9 cellular contexts compared by ENCODE assay signal in genomic region chr11:6608726-6609501, GRCh38. TPM values are rescaled to one million over a fixed set of nuclear protein-coding genes. Genes with fewer than 3 reads are reported as not detected.
DNase-seq lines count a peak whose midpoint lies in the region; ATAC-seq and TF ChIP-seq lines count a peak whose summit lies in the region.
"Had no signal": no experiment of that assay in that cellular context is flagged by ENCODE, and none has a peak within 500 bp of the region (broad histone marks: within the 10 kb centered on the region; RNA-seq: fewer than 3 reads in every experiment).

No MANE protein-coding gene starts in this region.

- H3K27ac ChIP-seq in CD8-positive, alpha-beta T cell (ENCODE audit: low read depth, low read length), result no peak overlapping the region
- H3K27ac ChIP-seq in HCT116 (ENCODE audit: low read depth, low read length) (no peak overlapping the region), endodermal cell (ENCODE audit: low read depth, low read length) (no peak overlapping the region), psoas muscle (peak overlapping the region; percentile 100)

- peaks cover 32% of the 10 kb centered on the region for H3K36me3 ChIP-seq in CD8-positive, alpha-beta T cell (ENCODE audit: insufficient read depth, low read length)
- peaks cover 21 to 42% of the 10 kb centered on the region in 2 experiments for H3K36me3 ChIP-seq in HCT116 (ENCODE audit: control insufficient read depth in 1 of 2, insufficient read depth in 2 of 2, low read length in 2 of 2)
- peaks cover 49% of the 10 kb centered on the region for H3K36me3 ChIP-seq in endodermal cell (ENCODE audit: control insufficient read depth, insufficient read depth, low read length)
- H3K36me3 ChIP-seq in psoas muscle (ENCODE audit: insufficient read depth in 1 of 2, low read depth in 1 of 2), result peaks cover 16 to 45% of the 10 kb centered on the region in 2 donors

- RAD21 ChIA-PET in HCT116 (lab: Charles Lee; ENCODE audit: low non-redundant PET in 1 of 2, low total read pairs in 2 of 2, uncharacterized antibody in 2 of 2, unreplicated experiment in 2 of 2), result no interaction called here

- H2AFZ ChIP-seq in HCT116 (ENCODE audit: low read depth, low read length, poor library complexity, severe bottlenecking), result no peak overlapping the region

- TF ChIP-seq POLR2A in HCT116 (IDR thresholded peaks at IDR 0.05; ENCODE audit: borderline replicate concordance, extremely low read depth, insufficient read depth, insufficient read length), result peak; percentile 19

- no peaks in the 10 kb centered on the region for H3K9me3 ChIP-seq in CD8-positive, alpha-beta T cell (ENCODE audit: low read length)
- H3K9me3 ChIP-seq in HCT116 (ENCODE audit: control insufficient read depth in 1 of 2, insufficient read depth in 1 of 2, low read depth in 1 of 2, low read length in 2 of 2) (no peaks in the 10 kb centered on the region), endodermal cell (ENCODE audit: control insufficient read depth, low read length) (no peaks in the 10 kb centered on the region), psoas muscle (no peaks in the 10 kb centered on the region)

- TF ChIP-seq CTCF in CD8-positive, alpha-beta T cell (IDR thresholded peaks at IDR 0.05), result no peak
- TF ChIP-seq CTCF in HCT116 (IDR thresholded peaks at IDR 0.05 in 2 of 3, conservative IDR thresholded peaks at IDR 0.05 in 1 of 3; ENCODE audit: borderline replicate concordance in 1 of 3, insufficient read depth in 1 of 3, low read depth in 2 of 3, low read length in 2 of 3) (no peak), endodermal cell (conservative IDR thresholded peaks at IDR 0.05) (no peak), psoas muscle (IDR thresholded peaks at IDR 0.05) (no peak)

- TF ChIP-seq RAD21 in HCT116 (IDR thresholded peaks at IDR 0.05; ENCODE audit: low read depth), result no peak

- WGBS in endodermal cell (ENCODE audit: insufficient coverage in 1 of 2, insufficient read length in 1 of 2), 2 experiments, result 94 to 96% methylated on average over 9 to 14 of the region's 14 CpGs
- 71 to 82% (median 73%) methylated on average over 14 of the region's 14 CpGs for WGBS in psoas muscle, 3 donors

- ATAC-seq in CD8-positive, alpha-beta T cell, result no peak
- ATAC-seq in HCT116 (no peak), psoas muscle (no peak), GM18502 (IDR thresholded peaks at IDR 0.05; ENCODE audit: poor library complexity, unreplicated experiment) (no peak), GM19351 (IDR thresholded peaks at IDR 0.05; ENCODE audit: unreplicated experiment) (no peak)

- CTCF ChIA-PET in CD8-positive, alpha-beta T cell (lab: Charles Lee), result interaction anchor here (0.9 to 6.5 kb wide), 4 partner anchors 10 to 148 kb away, joined by 3 to 67 read pairs (median 4); partner anchors contain the start of genes MRPL17 and TPP1
- CTCF ChIA-PET in HCT116 (lab: Charles Lee), result no interaction called here

- intact Hi-C loops in CD8-positive, alpha-beta T cell (cut with DNase I, micrococcal nuclease), result loop anchor here in 1 of 2 experiments (10.0 kb wide), 1 partner anchor 46 kb away; the partner anchor contains the start of gene DCHS1
- intact Hi-C loops in HCT116 (cut with micrococcal nuclease), result no loop called here
- intact Hi-C loops in psoas muscle (cut with DNase I), result loop anchor here (5.0 to 10.0 kb wide), 2 partner anchors 137 to 214 kb away; partner anchors contain the start of genes SMPD1 (in 1 of the 2) and TRIM3 (in 1 of the 2)

- no peak overlapping the region for H3K4me3 ChIP-seq in CD8-positive, alpha-beta T cell (ENCODE audit: low read depth, low read length)
- no peak overlapping the region for H3K4me3 ChIP-seq in HCT116 (replicated peaks in 1 of 2; ENCODE audit: low read depth in 1 of 2, low read length in 2 of 2)
- H3K4me3 ChIP-seq in endodermal cell (ENCODE audit: low read length), result no peak overlapping the region
- H3K4me3 ChIP-seq in psoas muscle, result no peak overlapping the region

- no peak overlapping the region for H3K4me3 Mint-ChIP-seq in CD8-positive, alpha-beta T cell
- H3K4me3 Mint-ChIP-seq in endodermal cell, result no peak overlapping the region

- H3K9me3 Mint-ChIP-seq in CD8-positive, alpha-beta T cell, result no peaks in the 10 kb centered on the region
- H3K9me3 Mint-ChIP-seq in endodermal cell, result no peaks in the 10 kb centered on the region

- no peaks in the 10 kb centered on the region for H3K9me2 ChIP-seq in HCT116 (ENCODE audit: insufficient read depth)

- peaks cover 65% of the 10 kb centered on the region for H3K79me2 ChIP-seq in HCT116 (ENCODE audit: insufficient read depth, low read length)

- POLR2A ChIA-PET in CD8-positive, alpha-beta T cell (lab: Charles Lee), result interaction anchor here (1.0 to 6.5 kb wide), 3 partner anchors 10 to 73 kb away, joined by 3 to 97 read pairs (median 6); partner anchors contain the start of genes MRPL17 and TPP1
- POLR2A ChIA-PET in HCT116 (lab: Charles Lee), result no interaction called here

- H3K9ac ChIP-seq in HCT116 (ENCODE audit: low read length) (no peak overlapping the region), endodermal cell (ENCODE audit: extremely low read depth, low read length, poor library complexity, severe bottlenecking) (no peak overlapping the region)

- H4K20me1 ChIP-seq in HCT116 (ENCODE audit: insufficient read depth), result no peaks in the 10 kb centered on the region

- H3K27me3 Mint-ChIP-seq in CD8-positive, alpha-beta T cell (ENCODE audit: low read depth), result no peaks in the 10 kb centered on the region
- H3K27me3 Mint-ChIP-seq in endodermal cell (ENCODE audit: insufficient read depth), result no peaks in the 10 kb centered on the region

- peaks cover 61% of the 10 kb centered on the region for H3K4me1 ChIP-seq in CD8-positive, alpha-beta T cell (ENCODE audit: insufficient read depth, low read length)
- H3K4me1 ChIP-seq in HCT116 (ENCODE audit: control insufficient read depth in 1 of 2, insufficient read depth in 2 of 2, low read length in 2 of 2) (peaks cover 25 to 59% of the 10 kb centered on the region in 2 experiments), endodermal cell (ENCODE audit: control insufficient read depth, insufficient read depth, low read length) (peaks cover 5% of the 10 kb centered on the region), psoas muscle (peaks cover 60% of the 10 kb centered on the region)

- peaks cover 46% of the 10 kb centered on the region for H3K36me3 Mint-ChIP-seq in CD8-positive, alpha-beta T cell
- H3K36me3 Mint-ChIP-seq in endodermal cell (ENCODE audit: low read depth), result peaks cover 42% of the 10 kb centered on the region

- H3K27ac Mint-ChIP-seq in CD8-positive, alpha-beta T cell, result peak overlapping the region; percentile 24
- H3K27ac Mint-ChIP-seq in endodermal cell, result peak overlapping the region; percentile 81

- no peaks in the 10 kb centered on the region for H3K27me3 ChIP-seq in CD8-positive, alpha-beta T cell (ENCODE audit: insufficient read depth, low read length)
- H3K27me3 ChIP-seq in HCT116 (ENCODE audit: insufficient read depth, low read length), result no peaks in the 10 kb centered on the region
- H3K27me3 ChIP-seq in endodermal cell (ENCODE audit: control insufficient read depth, insufficient read depth, low read length, poor library complexity, severe bottlenecking), result no peaks in the 10 kb centered on the region
- no peaks in the 10 kb centered on the region for H3K27me3 ChIP-seq in psoas muscle (ENCODE audit: insufficient read depth in 3 of 3, low read length in 2 of 3)

- DNase-seq in CD8-positive, alpha-beta T cell, result peak in 1 of 7 experiments; percentile 7
- no peak for DNase-seq in HCT116 (ENCODE audit: low read depth, low spot score)
- peak; percentile 39 for DNase-seq in endodermal cell
- no peak for DNase-seq in psoas muscle
- no peak for DNase-seq in GM03348 (ENCODE audit: low spot score)
- DNase-seq in SHP77 (lab: John Stamatoyannopoulos, UW), result no peak
- DNase-seq: amygdala had no signal

- BruUV-seq in HCT116 (replicated peaks; lab: Mats Ljungman, UMichigan), result no TSS peak

- peaks cover 53% of the 10 kb centered on the region for H3K4me1 Mint-ChIP-seq in CD8-positive, alpha-beta T cell (ENCODE audit: low read depth)
- peaks cover 20% of the 10 kb centered on the region for H3K4me1 Mint-ChIP-seq in endodermal cell

- no peak overlapping the region for H3K4me2 ChIP-seq in HCT116 (ENCODE audit: low read length)

TF ChIP-seq in HCT116, 20 proteins besides CTCF, POLR2A, EP300 and RAD21 (continues in another document):
- TF ChIP-seq CBX3 (IDR thresholded peaks at IDR 0.05; ENCODE audit: low read depth), result no peak

RNA-seq across cellular contexts. Expression of gene TAF10, which starts 3.1 kb away (rescaled TPM):
- 100 to 1,000 TPM; 158 to 161 TPM for total RNA-seq in CD8-positive, alpha-beta T cell
- total RNA-seq in HCT116 (2021; ENCODE audit: unreplicated experiment) (151 TPM), endodermal cell (100 to 1,000 TPM; 168 to 202 TPM), psoas muscle (100 to 1,000 TPM in 2 of 4 donors, 10 to 100 TPM in 2; 70.4 to 119 (median 99.5) TPM)
- polyA plus RNA-seq in HCT116 (2012), result 208 and 219 TPM in 2 replicates
- polyA plus RNA-seq in endodermal cell (2013, experiment 1 of 2), result 248 TPM
- 238 TPM for polyA plus RNA-seq in endodermal cell (2013, experiment 2 of 2)
- polyA plus RNA-seq in psoas muscle, result 10 to 100 TPM; 67.0 to 80.3 (median 67.1) TPM

RNA-seq across cellular contexts. Expression of gene ILK, which starts 5.3 kb away (rescaled TPM):
- total RNA-seq in CD8-positive, alpha-beta T cell, result 10 to 100 TPM; 26.6 to 31.6 TPM
- total RNA-seq in HCT116 (2021; ENCODE audit: unreplicated experiment) (73.5 TPM), endodermal cell (100 to 1,000 TPM; 125 to 136 TPM), psoas muscle (10 to 100 TPM; 68.3 to 96.6 (median 84.3) TPM)
- 95.4 and 102 TPM in 2 replicates for polyA plus RNA-seq in HCT116 (2012)
- polyA plus RNA-seq in endodermal cell (2013, experiment 1 of 2), result 117 TPM
- 112 TPM for polyA plus RNA-seq in endodermal cell (2013, experiment 2 of 2)
- 100 to 1,000 TPM in 2 of 3 donors, 10 to 100 TPM in 1; 75.8 to 173 (median 104) TPM for polyA plus RNA-seq in psoas muscle

RNA-seq across cellular contexts. Expression of gene RRP8, which starts 5.5 kb away (rescaled TPM):
- total RNA-seq in CD8-positive, alpha-beta T cell, result 10 to 100 TPM; 29.1 to 31.3 TPM
- total RNA-seq in HCT116 (2021; ENCODE audit: unreplicated experiment) (17.8 TPM), endodermal cell (10 to 100 TPM; 11.0 to 12.8 TPM), psoas muscle (10 to 100 TPM; 11.6 to 18.6 (median 15.5) TPM)
- polyA plus RNA-seq in HCT116 (2012), result 6.7 and 10.1 TPM in 2 replicates
- 12.8 TPM for polyA plus RNA-seq in endodermal cell (2013, experiment 1 of 2)
- polyA plus RNA-seq in endodermal cell (2013, experiment 2 of 2), result 12.1 TPM
- 10 to 100 TPM; 18.4 to 34.0 (median 26.1) TPM for polyA plus RNA-seq in psoas muscle

RNA-seq across cellular contexts. Expression of gene TPP1, which starts 10.3 kb away (rescaled TPM):
- 10 to 100 TPM; 31.1 to 34.8 TPM for total RNA-seq in CD8-positive, alpha-beta T cell
- total RNA-seq in HCT116 (2021; ENCODE audit: unreplicated experiment), result 44.7 TPM
- 43.6 and 44.2 TPM in 2 replicates for polyA plus RNA-seq in HCT116 (2012)
- total RNA-seq in endodermal cell, result 10 to 100 TPM; 68.3 to 71.0 TPM
- polyA plus RNA-seq in endodermal cell (2013, experiment 1 of 2), result 52.5 TPM
- 41.0 TPM for polyA plus RNA-seq in endodermal cell (2013, experiment 2 of 2)
- 10 to 100 TPM; 28.0 to 50.2 (median 35.8) TPM for total RNA-seq in psoas muscle
- 10 to 100 TPM; 11.8 to 30.0 (median 21.6) TPM for polyA plus RNA-seq in psoas muscle

RNA-seq across cellular contexts. Expression of gene DCHS1, which starts 46.7 kb away (rescaled TPM):
- total RNA-seq in CD8-positive, alpha-beta T cell, result 10 to 100 TPM; 11.1 TPM
- total RNA-seq in HCT116 (2021; ENCODE audit: unreplicated experiment) (0.30 TPM), endodermal cell (10 to 100 TPM; 13.7 to 14.3 TPM), psoas muscle (1 to 10 TPM; 3.2 to 7.2 (median 5.4) TPM)
- 0.26 and 0.30 TPM in 2 replicates for polyA plus RNA-seq in HCT116 (2012)
- 34.9 TPM for polyA plus RNA-seq in endodermal cell (2013, experiment 1 of 2)
- 34.2 TPM for polyA plus RNA-seq in endodermal cell (2013, experiment 2 of 2)
- polyA plus RNA-seq in psoas muscle, result 1 to 10 TPM in 2 of 3 donors, under 1 TPM in 1; 0.98 to 1.7 (median 1.1) TPM
